Comparison of ENCODE assay signal across 8 cellular contexts in the genomic region with DNA sequence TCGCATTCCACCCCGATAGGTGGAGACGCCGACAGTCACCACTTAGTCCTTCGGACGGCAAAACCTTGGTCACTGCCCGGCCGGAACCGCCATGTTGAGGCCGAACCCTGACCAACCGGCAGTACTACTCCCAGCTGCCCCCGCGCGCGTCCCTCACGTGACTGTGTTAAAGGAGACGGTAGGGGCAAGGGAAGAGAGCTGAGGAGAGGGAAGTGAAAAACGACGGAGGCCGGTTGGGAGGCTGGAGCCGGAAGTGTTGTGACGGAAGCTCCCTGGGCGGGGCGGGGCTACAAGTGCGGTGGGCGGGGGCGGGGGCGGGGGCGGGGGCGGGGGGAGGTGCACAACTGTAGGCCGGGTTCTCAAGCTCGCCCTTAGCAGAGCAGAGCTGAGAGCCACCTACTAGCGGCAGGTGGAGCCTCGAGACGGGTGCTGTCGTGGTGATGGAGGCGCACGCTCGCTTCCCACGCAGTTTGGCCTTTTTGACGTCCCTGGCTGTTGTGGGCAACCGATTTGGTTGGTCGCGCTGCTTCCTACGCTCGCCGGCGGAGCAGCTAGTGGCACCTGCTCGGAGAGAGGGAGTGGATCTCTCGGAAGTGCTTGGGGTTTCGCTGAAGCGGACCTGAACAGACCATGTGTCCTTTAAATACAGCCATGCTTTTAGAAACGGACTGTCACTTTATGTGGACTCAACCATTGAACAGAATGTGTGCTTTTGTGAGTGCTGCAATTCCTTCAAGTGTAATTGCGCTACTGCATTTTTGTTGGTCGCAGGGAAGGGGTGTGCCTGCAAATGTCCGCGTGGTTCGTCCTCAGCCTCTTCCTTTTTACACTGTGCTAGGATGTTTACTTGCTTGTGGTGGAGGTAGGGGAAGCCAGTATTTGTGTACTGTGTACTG. TPM values are rescaled to one million over a fixed set of nuclear protein-coding genes. Genes with fewer than 3 reads are reported as not detected.
DNase-seq lines count a peak whose midpoint lies in the region; ATAC-seq and TF ChIP-seq lines count a peak whose summit lies in the region.

A gene with protein sequence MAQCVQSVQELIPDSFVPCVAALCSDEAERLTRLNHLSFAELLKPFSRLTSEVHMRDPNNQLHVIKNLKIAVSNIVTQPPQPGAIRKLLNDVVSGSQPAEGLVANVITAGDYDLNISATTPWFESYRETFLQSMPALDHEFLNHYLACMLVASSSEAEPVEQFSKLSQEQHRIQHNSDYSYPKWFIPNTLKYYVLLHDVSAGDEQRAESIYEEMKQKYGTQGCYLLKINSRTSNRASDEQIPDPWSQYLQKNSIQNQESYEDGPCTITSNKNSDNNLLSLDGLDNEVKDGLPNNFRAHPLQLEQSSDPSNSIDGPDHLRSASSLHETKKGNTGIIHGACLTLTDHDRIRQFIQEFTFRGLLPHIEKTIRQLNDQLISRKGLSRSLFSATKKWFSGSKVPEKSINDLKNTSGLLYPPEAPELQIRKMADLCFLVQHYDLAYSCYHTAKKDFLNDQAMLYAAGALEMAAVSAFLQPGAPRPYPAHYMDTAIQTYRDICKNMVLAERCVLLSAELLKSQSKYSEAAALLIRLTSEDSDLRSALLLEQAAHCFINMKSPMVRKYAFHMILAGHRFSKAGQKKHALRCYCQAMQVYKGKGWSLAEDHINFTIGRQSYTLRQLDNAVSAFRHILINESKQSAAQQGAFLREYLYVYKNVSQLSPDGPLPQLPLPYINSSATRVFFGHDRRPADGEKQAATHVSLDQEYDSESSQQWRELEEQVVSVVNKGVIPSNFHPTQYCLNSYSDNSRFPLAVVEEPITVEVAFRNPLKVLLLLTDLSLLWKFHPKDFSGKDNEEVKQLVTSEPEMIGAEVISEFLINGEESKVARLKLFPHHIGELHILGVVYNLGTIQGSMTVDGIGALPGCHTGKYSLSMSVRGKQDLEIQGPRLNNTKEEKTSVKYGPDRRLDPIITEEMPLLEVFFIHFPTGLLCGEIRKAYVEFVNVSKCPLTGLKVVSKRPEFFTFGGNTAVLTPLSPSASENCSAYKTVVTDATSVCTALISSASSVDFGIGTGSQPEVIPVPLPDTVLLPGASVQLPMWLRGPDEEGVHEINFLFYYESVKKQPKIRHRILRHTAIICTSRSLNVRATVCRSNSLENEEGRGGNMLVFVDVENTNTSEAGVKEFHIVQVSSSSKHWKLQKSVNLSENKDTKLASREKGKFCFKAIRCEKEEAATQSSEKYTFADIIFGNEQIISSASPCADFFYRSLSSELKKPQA (N-terminal part only) (minus strand): TSS at position 130 of the 896 bp plus-strand sequence. CDS start 364 bp downstream, outside the sequence.

- H3K9me3 Mint-ChIP-seq in CD4-positive, CD25-positive, alpha-beta regulatory T cell, result peaks cover 0 to 2% (median 0%) of the 10 kb centered on the region in 7 donors

- DNase-seq in CD4-positive, CD25-positive, alpha-beta regulatory T cell, result peak; percentile 89 to 97 (median 91)
- DNase-seq in NCI-H774 (lab: John Stamatoyannopoulos, UW), result peak; percentile 96
- peak; percentile 92 to 93 for DNase-seq in activated CD4-positive, alpha-beta T cell treated with anti-CD3 and anti-CD28 coated beads, Interleukin-2, amount 50 U/mL, for 48 hours
- DNase-seq in dermis microvascular lymphatic vessel endothelial cell (ENCODE audit: low read depth in 2 of 2), result peak; percentile 97 to 99
- peak; percentile 99 to 100 (median 99) for DNase-seq in right lobe of liver
- DNase-seq in stimulated activated CD4-positive, alpha-beta T cell treated with anti-CD3 and anti-CD28 coated beads, Interleukin-4, amount 100 ng/mL, for 4 hours, result peak; percentile 83

- H3K36me3 Mint-ChIP-seq in CD4-positive, CD25-positive, alpha-beta regulatory T cell, result no peaks in the 10 kb centered on the region

- H3K4me3 ChIP-seq in CD4-positive, CD25-positive, alpha-beta regulatory T cell (ENCODE audit: low read depth, low read length), result peak within 1 kb of the TSS; percentile 99
- peak within 1 kb of the TSS; percentile 70 to 85 (median 82) for H3K4me3 ChIP-seq in right lobe of liver

- H3K27ac Mint-ChIP-seq in CD4-positive, CD25-positive, alpha-beta regulatory T cell, result peak within 1 kb of the TSS; percentile 98 to 100 (median 99)

- ATAC-seq in CD4-positive, CD25-positive, alpha-beta regulatory T cell (ENCODE audit: low read depth in 2 of 2), result peak; percentile 89 to 92
- ATAC-seq in GM19395 (IDR thresholded peaks at IDR 0.05; ENCODE audit: unreplicated experiment), result peak; percentile 85
- ATAC-seq in HG03565 (IDR thresholded peaks at IDR 0.05; ENCODE audit: unreplicated experiment), result peak; percentile 84
- ATAC-seq in right lobe of liver, result peak; percentile 91 to 95 (median 92)

- 0% methylated on average over 18 of the region's 58 CpGs for WGBS in right lobe of liver (ENCODE audit: insufficient coverage, low coverage, low lambda C conversion rate, missing lambda C conversion rate)

- TF ChIP-seq POLR2A in right lobe of liver (IDR thresholded peaks at IDR 0.05), result peak; percentile 78

- intact Hi-C loops in right lobe of liver (cut with DNase I), result no loop called here

- H3K27ac ChIP-seq in CD4-positive, CD25-positive, alpha-beta regulatory T cell (ENCODE audit: insufficient read depth, low read length, poor library complexity, severe bottlenecking), result peak within 1 kb of the TSS; percentile 98
- H3K27ac ChIP-seq in right lobe of liver, result peak within 1 kb of the TSS; percentile 77 to 84 (median 83)

- H3K4me1 ChIP-seq in CD4-positive, CD25-positive, alpha-beta regulatory T cell (ENCODE audit: control insufficient read depth, insufficient read depth, low read length, poor library complexity, severe bottlenecking), result peaks cover 50% of the 10 kb centered on the region
- H3K4me1 ChIP-seq in right lobe of liver, result peaks cover 0 to 13% (median 6%) of the 10 kb centered on the region in 4 donors

- H3K9me3 ChIP-seq in CD4-positive, CD25-positive, alpha-beta regulatory T cell (ENCODE audit: control insufficient read depth in 2 of 2, low read length in 2 of 2), result no peaks in the 10 kb centered on the region
- no peaks in the 10 kb centered on the region for H3K9me3 ChIP-seq in right lobe of liver

- peaks cover 4% of the 10 kb centered on the region for H3K27me3 Mint-ChIP-seq in CD4-positive, CD25-positive, alpha-beta regulatory T cell

- H3K4me3 Mint-ChIP-seq in CD4-positive, CD25-positive, alpha-beta regulatory T cell, result peak within 1 kb of the TSS; percentile 98 to 100 (median 100)

- H3K4me1 Mint-ChIP-seq in CD4-positive, CD25-positive, alpha-beta regulatory T cell, result peaks cover 33 to 58% (median 41%) of the 10 kb centered on the region in 4 donors

- peak in 3 of 4 donors; percentile 1 to 32 (median 10) for TF ChIP-seq CTCF in right lobe of liver (IDR thresholded peaks at IDR 0.05)

- no peaks in the 10 kb centered on the region for H3K27me3 ChIP-seq in CD4-positive, CD25-positive, alpha-beta regulatory T cell (ENCODE audit: control insufficient read depth, insufficient read depth, low read length)
- H3K27me3 ChIP-seq in right lobe of liver, result no peaks in the 10 kb centered on the region

- peaks cover 3% of the 10 kb centered on the region for H3K36me3 ChIP-seq in CD4-positive, CD25-positive, alpha-beta regulatory T cell (ENCODE audit: control insufficient read depth, insufficient read depth, low read length)
- H3K36me3 ChIP-seq in right lobe of liver, result no peaks in the 10 kb centered on the region

RNA-seq across cellular contexts. Expression of the gene that starts here (rescaled TPM):
- total RNA-seq in CD4-positive, CD25-positive, alpha-beta regulatory T cell, result 45.4 TPM
- polyA plus RNA-seq in CD4-positive, CD25-positive, alpha-beta regulatory T cell, result 10 to 100 TPM; 15.5 to 22.9 (median 20.7) TPM
- total RNA-seq in dermis microvascular lymphatic vessel endothelial cell, result 57.9 and 58.5 TPM in 2 replicates
- 10 to 100 TPM; 25.7 to 37.3 (median 29.5) TPM for total RNA-seq in right lobe of liver

Comparison
In these comparisons a context has a peak if more than half of its experiments do, and no peak if none do; other contexts are left out.
1. Peak in every context shown above with its lines: DNase-seq, ATAC-seq, H3K4me3 ChIP-seq and H3K27ac ChIP-seq.